In the genomic region with DNA sequence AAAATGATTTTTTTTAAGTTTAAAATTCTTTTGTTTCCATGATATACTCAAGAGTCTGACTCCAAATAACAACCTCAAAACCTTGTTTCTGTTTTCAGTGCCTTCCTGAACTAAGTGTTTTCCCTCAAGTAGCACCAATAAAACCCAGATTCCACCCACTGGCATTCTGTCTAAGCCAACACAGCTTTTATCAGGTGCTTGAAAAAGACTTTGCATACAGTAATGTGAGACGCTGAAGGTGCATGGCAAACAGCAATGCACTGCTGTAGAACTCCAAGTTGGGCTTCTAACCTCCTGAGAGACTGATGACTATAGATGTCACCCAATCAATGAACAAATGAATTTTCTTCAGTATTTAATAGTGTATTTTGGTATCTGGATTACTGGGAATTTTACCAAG, we compare ENCODE assay signal across 21 cellular contexts.
DNase-seq lines count a peak whose midpoint lies in the region; ATAC-seq and TF ChIP-seq lines count a peak whose summit lies in the region.
"Had no signal": no experiment of that assay in that cellular context is flagged by ENCODE, and none has a peak within 500 bp of the region (broad histone marks: within the 10 kb centered on the region; RNA-seq: fewer than 3 reads in every experiment).

No MANE protein-coding gene starts in this region.

- CTCF ChIA-PET in WTC11 (lab: Charles Lee) = no interaction called here

- WGBS in thyroid gland, 2 donors = 28 to 33% methylated on average over 1 of the region's 1 CpG

- H3K27me3 Mint-ChIP-seq in WTC11 (ENCODE audit: low read depth) (no peaks in the 10 kb centered on the region), T-helper 17 cell (peaks cover 19% of the 10 kb centered on the region)
- H3K27me3 Mint-ChIP-seq: activated naive CD4-positive, alpha-beta T cell treated with anti-CD3 and anti-CD28 coated beads, Interleukin-2, amount 50 U/mL, for 24 hours had no signal

- no peaks in the 10 kb centered on the region for H3K27me3 ChIP-seq in thyroid gland
- H3K27me3 ChIP-seq: BLaER1, colonic mucosa had no signal

- POLR2A ChIA-PET in WTC11 (lab: Charles Lee) = no interaction called here

- no peaks in the 10 kb centered on the region for H3K9me3 Mint-ChIP-seq in WTC11
- H3K9me3 Mint-ChIP-seq: activated naive CD4-positive, alpha-beta T cell treated with anti-CD3 and anti-CD28 coated beads, Interleukin-2, amount 50 U/mL, for 24 hours; mesothelial cell of epicardium; nephron progenitor cell had no signal

- H3K36me3 ChIP-seq in thyroid gland = no peaks in the 10 kb centered on the region
- H3K36me3 ChIP-seq: BLaER1, colonic mucosa, thoracic aorta, WERI-Rb-1 had no signal

- peaks cover 43 to 46% of the 10 kb centered on the region in 2 donors for H3K4me1 ChIP-seq in thyroid gland
- H3K4me1 ChIP-seq: BLaER1, colonic mucosa had no signal

- TF ChIP-seq CTCF in WTC11 (IDR thresholded peaks at IDR 0.05) (no peak), thyroid gland (IDR thresholded peaks at IDR 0.05) (no peak)

- H3K4me1 Mint-ChIP-seq in WTC11 (peaks cover 48% of the 10 kb centered on the region), T-helper 17 cell (no peaks in the 10 kb centered on the region)
- H3K4me1 Mint-ChIP-seq: activated naive CD4-positive, alpha-beta T cell treated with anti-CD3 and anti-CD28 coated beads, Interleukin-2, amount 50 U/mL, for 24 hours had no signal

- peak; percentile 52 for ATAC-seq in WTC11
- no peak for ATAC-seq in left cardiac atrium
- no peak for ATAC-seq in T-helper 17 cell

- no peak overlapping the region for H3K4me3 Mint-ChIP-seq in WTC11
- no peak overlapping the region for H3K4me3 Mint-ChIP-seq in T-helper 17 cell
- H3K4me3 Mint-ChIP-seq: activated naive CD4-positive, alpha-beta T cell treated with anti-CD3 and anti-CD28 coated beads, Interleukin-2, amount 50 U/mL, for 24 hours; mesothelial cell of epicardium; nephron progenitor cell had no signal

- peak overlapping the region; percentile 81 to 90 (median 87) for H3K27ac ChIP-seq in thyroid gland
- H3K27ac ChIP-seq: BLaER1, colonic mucosa, thoracic aorta, WERI-Rb-1 had no signal

- H3K27ac Mint-ChIP-seq in WTC11 (no peak overlapping the region), T-helper 17 cell (no peak overlapping the region)
- H3K27ac Mint-ChIP-seq: activated naive CD4-positive, alpha-beta T cell treated with anti-CD3 and anti-CD28 coated beads, Interleukin-2, amount 50 U/mL, for 24 hours; nephron progenitor cell had no signal

- peak in 1 of 2 donors; percentile 69 for TF ChIP-seq POLR2A in thyroid gland (IDR thresholded peaks at IDR 0.05)

- intact Hi-C loops in thyroid gland (cut with DNase I) (no loop called here), left cardiac atrium (cut with DNase I) (loop anchor here in 1 of 2 donors (10.0 kb wide), 2 partner anchors 63 to 87 kb away; no protein-coding TSS in a partner anchor)

- H3K36me3 Mint-ChIP-seq in WTC11 = no peaks in the 10 kb centered on the region
- H3K36me3 Mint-ChIP-seq in T-helper 17 cell (ENCODE audit: low read depth) = no peaks in the 10 kb centered on the region
- H3K36me3 Mint-ChIP-seq: activated naive CD4-positive, alpha-beta T cell treated with anti-CD3 and anti-CD28 coated beads, Interleukin-2, amount 50 U/mL, for 24 hours had no signal

- H3K9me3 ChIP-seq in thyroid gland (no peaks in the 10 kb centered on the region), T-helper 17 cell (ENCODE audit: control insufficient read depth, low read length, poor library complexity, severe bottlenecking) (no peaks in the 10 kb centered on the region)
- H3K9me3 ChIP-seq: BLaER1, colonic mucosa, thoracic aorta had no signal

- no peak overlapping the region for H3K4me3 ChIP-seq in thyroid gland (replicated peaks in 1 of 3)
- H3K4me3 ChIP-seq: BLaER1, colonic mucosa, thoracic aorta had no signal

- peak; percentile 5 for DNase-seq in DMS53 (lab: John Stamatoyannopoulos, UW)
- no peak for DNase-seq in DMS53 treated with DMSO at 0.1 percent for 48 hours (lab: John Stamatoyannopoulos, UW; ENCODE audit: unreplicated experiment)
- DNase-seq in NCI-H2107 (lab: John Stamatoyannopoulos, UW) = peak; percentile 56
- DNase-seq in WTC11 (ENCODE audit: low spot score) = no peak
- DNase-seq in thyroid gland = peak; percentile 56 to 61
- no peak for DNase-seq in H4 (ENCODE audit: low spot score)
- no peak for DNase-seq in left cardiac atrium
- no peak for DNase-seq in T-helper 17 cell
- DNase-seq: activated CD4-positive, alpha-beta T cell treated with anti-CD3 and anti-CD28 coated beads, Interleukin-2, amount 50 U/mL, for 48 hours; activated T-cell treated with anti-CD3 and anti-CD28 coated beads, Interleukin-2, amount 50 U/mL, for 1 hour; colonic mucosa; hippocampal formation; kidney glomerular epithelial cell; NCI-H2081; nephron progenitor cell; T-helper 1 cell; WERI-Rb-1 had no signal

TF ChIP-seq in WTC11, 78 proteins besides CTCF, POLR2A, EP300 and RAD21:
- TF ChIP-seq PRRX2 (CRISPR knock-in tag; IDR thresholded peaks at IDR 0.05) (no peak), USF1 (CRISPR knock-in tag; IDR thresholded peaks at IDR 0.05) (no peak)

Comparison
In these comparisons a context has a peak if more than half of its experiments do, and no peak if none do; other contexts are left out.
1. DNase-seq: peak in DMS53 (single experiment), NCI-H2107 (single experiment) and thyroid gland (2 of 2); none in DMS53 treated with DMSO at 0.1 percent for 48 hours (single experiment), WTC11 (single experiment), H4 (single experiment), left cardiac atrium (single experiment) and T-helper 17 cell (0 of 3).